1 cellular context compared by ENCODE assay signal in the genomic region with DNA sequence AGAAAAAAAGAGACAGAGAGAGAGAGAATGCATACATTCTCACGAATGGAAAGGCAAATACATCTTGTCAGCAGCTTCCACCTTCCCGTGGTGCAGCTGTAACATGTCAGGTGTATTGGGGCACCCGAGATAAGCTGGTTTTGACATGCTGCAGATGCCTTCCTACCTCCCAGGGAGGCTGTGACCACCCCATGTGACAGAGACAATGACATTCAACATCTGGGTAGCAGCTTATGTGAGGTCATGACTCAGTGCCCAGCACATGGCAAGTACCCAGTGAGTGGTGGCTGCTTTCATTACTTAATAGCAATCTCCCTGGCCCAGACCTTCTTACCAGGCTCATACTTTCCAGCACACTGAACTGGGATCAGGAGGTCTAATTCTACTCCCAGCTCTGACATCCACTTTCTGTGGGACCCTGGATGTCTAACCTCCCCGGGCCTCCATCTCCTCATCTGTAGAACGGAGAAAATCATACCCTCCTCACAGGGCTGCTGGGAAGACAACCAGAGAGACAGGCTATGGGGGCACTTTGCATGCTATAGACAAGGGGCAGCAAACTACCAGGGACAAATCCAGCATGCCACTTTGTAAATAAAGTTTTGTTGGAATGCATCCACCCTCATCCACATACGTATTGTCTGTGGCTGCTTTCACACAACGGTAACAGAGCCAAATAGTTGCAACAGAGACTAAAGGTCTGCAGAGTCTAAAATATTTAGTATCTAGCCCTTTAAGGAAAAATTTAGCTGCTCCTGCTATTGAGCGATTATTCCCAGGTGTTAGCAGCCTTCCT.
A peak's percentile ranks its signal among the peaks of the same experiment; 100 is the strongest.
TF ChIP-seq lines count a peak whose summit lies in the region.

No MANE protein-coding gene starts in this region.

TF ChIP-seq in endothelial cell of umbilical vein, 7 proteins besides CTCF, POLR2A, EP300 and RAD21:
- TF ChIP-seq, protein P1, sequence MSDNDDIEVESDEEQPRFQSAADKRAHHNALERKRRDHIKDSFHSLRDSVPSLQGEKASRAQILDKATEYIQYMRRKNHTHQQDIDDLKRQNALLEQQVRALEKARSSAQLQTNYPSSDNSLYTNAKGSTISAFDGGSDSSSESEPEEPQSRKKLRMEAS (IDR thresholded peaks at IDR 0.05; ENCODE audit: insufficient read depth, insufficient read length), result peak; percentile 18
- no peak for TF ChIP-seq FOS (IDR thresholded peaks at IDR 0.05; ENCODE audit: borderline replicate concordance, insufficient read depth, low read length)
